In genomic region chr1:42965339-42965738, GRCh38 we compare ENCODE assay signal across 23 cellular contexts.
"Had no signal": no experiment of that assay in that cellular context is flagged by ENCODE, and none has a peak within 500 bp of the region (broad histone marks: within the 10 kb centered on the region; RNA-seq: fewer than 3 reads in every experiment).

No MANE protein-coding gene starts in this region.

- FAIRE-seq: colon, islet of Langerhans had no signal

- H3K27me3 ChIP-seq: brain microvascular endothelial cell, esophagus muscularis mucosa, gastroesophageal sphincter, thyroid gland had no signal

- H3K4me3 Mint-ChIP-seq: activated naive CD4-positive, alpha-beta T cell treated with anti-CD3 and anti-CD28 coated beads, Interleukin-2, amount 50 U/mL, for 24 hours; memory B cell; naive B cell; stimulated activated naive CD8-positive, alpha-beta T cell treated with anti-CD3 and anti-CD28 coated beads, Interleukin-15, Interleukin-2, amounts not matched to agents 100 ng/mL and 50 ng/mL, for 24 hours had no signal

- H3K9me3 ChIP-seq: esophagus muscularis mucosa, gastroesophageal sphincter, thyroid gland had no signal

- H3K9me3 Mint-ChIP-seq: activated naive CD4-positive, alpha-beta T cell treated with anti-CD3 and anti-CD28 coated beads, Interleukin-2, amount 50 U/mL, for 24 hours; memory B cell; naive B cell; stimulated activated naive CD8-positive, alpha-beta T cell treated with anti-CD3 and anti-CD28 coated beads, Interleukin-15, Interleukin-2, amounts not matched to agents 100 ng/mL and 50 ng/mL, for 24 hours had no signal

- H3K36me3 Mint-ChIP-seq: activated naive CD4-positive, alpha-beta T cell treated with anti-CD3 and anti-CD28 coated beads, Interleukin-2, amount 50 U/mL, for 24 hours; memory B cell; naive B cell had no signal

- H3K4me1 ChIP-seq: thyroid gland had no signal

- H3K27me3 Mint-ChIP-seq: activated naive CD4-positive, alpha-beta T cell treated with anti-CD3 and anti-CD28 coated beads, Interleukin-2, amount 50 U/mL, for 24 hours; memory B cell; naive B cell had no signal

- DNase-seq: activated gamma-delta T cell treated with Interleukin-2 at 50 U/mL for 16 hours; activated T-cell treated with anti-CD3 and anti-CD28 coated beads, Interleukin-2, amount 50 U/mL, for 1 hour; anterior cingulate cortex; brain microvascular endothelial cell; caudate nucleus; effector memory CD4-positive, alpha-beta T cell; head of caudate nucleus; hypothalamus; left cardiac atrium; naive B cell; occipital lobe; stimulated activated CD4-positive, alpha-beta T cell treated with anti-CD3 and anti-CD28 coated beads, Interleukin-12 subunit alpha, Interleukin-12 subunit beta, amount 100 ng/mL, for 4 hours; substantia nigra; thyroid gland; WERI-Rb-1 had no signal

- H3K4me3 ChIP-seq: esophagus muscularis mucosa, gastroesophageal sphincter, thyroid gland had no signal

- H3K36me3 ChIP-seq: brain microvascular endothelial cell, esophagus muscularis mucosa, gastroesophageal sphincter, thyroid gland, WERI-Rb-1 had no signal

- H3K27ac Mint-ChIP-seq: activated naive CD4-positive, alpha-beta T cell treated with anti-CD3 and anti-CD28 coated beads, Interleukin-2, amount 50 U/mL, for 24 hours; memory B cell; naive B cell; progenitor cell of endocrine pancreas; stimulated activated naive CD8-positive, alpha-beta T cell treated with anti-CD3 and anti-CD28 coated beads, Interleukin-15, Interleukin-2, amounts not matched to agents 100 ng/mL and 50 ng/mL, for 24 hours had no signal

- H3K27ac ChIP-seq: brain microvascular endothelial cell, esophagus muscularis mucosa, gastroesophageal sphincter, thyroid gland, WERI-Rb-1 had no signal

- ATAC-seq: gastroesophageal sphincter, left cardiac atrium had no signal
